In genomic region chr20:44331201-44331600, GRCh38 we compare ENCODE assay signal across 10 cellular contexts. TPM values are rescaled to one million over a fixed set of nuclear protein-coding genes. Genes with fewer than 3 reads are reported as not detected.
"Had no signal": no experiment of that assay in that cellular context is flagged by ENCODE, and none has a peak within 500 bp of the region (broad histone marks: within the 10 kb centered on the region; RNA-seq: fewer than 3 reads in every experiment).

No MANE protein-coding gene starts in this region.

- H3K4me2 ChIP-seq: GM23338, KMS-11 had no signal

- H3K9ac ChIP-seq: KMS-11 had no signal

- DNase-seq: H7, HFFc6, IMR-90, KBM-7 had no signal

- H3K27ac ChIP-seq: HL-60, KMS-11 had no signal

- H3K4me1 ChIP-seq: HAP-1 had no signal

- H3K36me3 ChIP-seq: HAP-1 had no signal

- H3K4me3 ChIP-seq: GM23338, HAP-1 had no signal

- ATAC-seq: GM23338 had no signal

- H3K9me3 ChIP-seq: HAP-1 had no signal

- H2AFZ ChIP-seq: GM23338 had no signal

RNA-seq across cellular contexts. Expression of gene R3HDML, which starts 5.6 kb away (rescaled TPM):
- total RNA-seq: GM23338, H4, H7, HFFc6, HT1080, IMR-90 had no signal
- polyA plus RNA-seq: GM23338, IMR-90 had no signal

RNA-seq across cellular contexts. Expression of gene HNF4A, which starts 24.3 kb away (rescaled TPM):
- total RNA-seq: GM23338, H4, HFFc6, IMR-90 had no signal
- polyA plus RNA-seq: GM23338, IMR-90 had no signal
